In genomic region chr18:28045176-28045810, GRCh38 we compare ENCODE assay signal across 11 cellular contexts.
DNase-seq lines count a peak whose midpoint lies in the region; ATAC-seq and TF ChIP-seq lines count a peak whose summit lies in the region.
"Had no signal": no experiment of that assay in that cellular context is flagged by ENCODE, and none has a peak within 500 bp of the region (broad histone marks: within the 10 kb centered on the region; RNA-seq: fewer than 3 reads in every experiment).

No MANE protein-coding gene starts in this region.

- ATAC-seq in lower lobe of right lung (peak; percentile 56 to 61), left colon (no peak), HG02870 (IDR thresholded peaks at IDR 0.05; ENCODE audit: unreplicated experiment) (no peak), HG03097 (IDR thresholded peaks at IDR 0.05; ENCODE audit: low FRiP score, unreplicated experiment) (no peak)

- H3K9me3 ChIP-seq in lower lobe of right lung, result no peaks in the 10 kb centered on the region
- H3K9me3 ChIP-seq: ascending aorta had no signal

- H3K27me3 ChIP-seq in lower lobe of right lung (ENCODE audit: low read depth), result no peaks in the 10 kb centered on the region
- H3K27me3 ChIP-seq: ascending aorta had no signal

- peaks cover 7% of the 10 kb centered on the region for H3K36me3 Mint-ChIP-seq in brain

- no peaks in the 10 kb centered on the region for H3K4me1 ChIP-seq in lower lobe of right lung
- H3K4me1 ChIP-seq: ascending aorta had no signal

- DNase-seq in DMS53 treated with DMSO at 0.1 percent for 48 hours (lab: John Stamatoyannopoulos, UW; ENCODE audit: unreplicated experiment) (peak; percentile 82), NCI-H2029 treated with DMSO at 0.1 percent for 48 hours (lab: John Stamatoyannopoulos, UW) (peak; percentile 75), lower lobe of right lung (no peak), GM10266 (ENCODE audit: extremely low spot score) (no peak), left colon (no peak)
- DNase-seq: activated CD4-positive, alpha-beta T cell treated with anti-CD3 and anti-CD28 coated beads, Interleukin-2, amount 10 ng/mL, durations not matched to agents 24 days and 14 days had no signal

- no peak overlapping the region for H3K4me3 Mint-ChIP-seq in brain
- H3K4me3 Mint-ChIP-seq: activated CD4-positive, alpha-beta T cell treated with anti-CD3 and anti-CD28 coated beads, Interleukin-2, amount 10 ng/mL, durations not matched to agents 24 days and 14 days had no signal

- TF ChIP-seq CTCF in brain (conservative IDR thresholded peaks at IDR 0.05), result no peak
- no peak for TF ChIP-seq CTCF in lower lobe of right lung (IDR thresholded peaks at IDR 0.05)
- no peak for TF ChIP-seq CTCF in GM10266 (IDR thresholded peaks at IDR 0.05; ENCODE audit: control insufficient read depth, insufficient read depth, low read depth, missing control alignments)

- no peak overlapping the region for H3K27ac ChIP-seq in lower lobe of right lung
- H3K27ac ChIP-seq: ascending aorta, HL-60 had no signal

- no peaks in the 10 kb centered on the region for H3K36me3 ChIP-seq in lower lobe of right lung
- H3K36me3 ChIP-seq: ascending aorta had no signal

- H3K4me3 ChIP-seq in lower lobe of right lung, result no peak overlapping the region
- H3K4me3 ChIP-seq: ascending aorta had no signal

- H3K4me1 Mint-ChIP-seq in brain, result peaks cover 99% of the 10 kb centered on the region
- H3K4me1 Mint-ChIP-seq: activated CD4-positive, alpha-beta T cell treated with anti-CD3 and anti-CD28 coated beads, Interleukin-2, amount 10 ng/mL, durations not matched to agents 24 days and 14 days had no signal

- intact Hi-C loops in lower lobe of right lung (cut with DNase I) (no loop called here), left colon (cut with DNase I, micrococcal nuclease) (no loop called here)

- H3K27me3 Mint-ChIP-seq in brain, result no peaks in the 10 kb centered on the region
- H3K27me3 Mint-ChIP-seq: activated CD4-positive, alpha-beta T cell treated with anti-CD3 and anti-CD28 coated beads, Interleukin-2, amount 10 ng/mL, durations not matched to agents 24 days and 14 days had no signal

- H3K27ac Mint-ChIP-seq in brain, result peak overlapping the region in 3 of 5 experiments; percentile 9 to 67 (median 58)
- H3K27ac Mint-ChIP-seq: activated CD4-positive, alpha-beta T cell treated with anti-CD3 and anti-CD28 coated beads, Interleukin-2, amount 10 ng/mL, durations not matched to agents 24 days and 14 days had no signal

- H3K9me3 Mint-ChIP-seq in brain, result no peaks in the 10 kb centered on the region
- H3K9me3 Mint-ChIP-seq: activated CD4-positive, alpha-beta T cell treated with anti-CD3 and anti-CD28 coated beads, Interleukin-2, amount 10 ng/mL, durations not matched to agents 24 days and 14 days had no signal

Comparison
In these comparisons a context has a peak if more than half of its experiments do, and no peak if none do; other contexts are left out.
1. DNase-seq: peak in DMS53 treated with DMSO at 0.1 percent for 48 hours (single experiment) and NCI-H2029 treated with DMSO at 0.1 percent for 48 hours (single experiment); none in lower lobe of right lung (single experiment), GM10266 (single experiment) and left colon (0 of 2).
2. ATAC-seq: peak in lower lobe of right lung (2 of 2); none in left colon (single experiment), HG02870 (single experiment) and HG03097 (single experiment).